In genomic region chr17:43456029-43456428, GRCh38 we compare ENCODE assay signal across 19 cellular contexts.
"Had no signal": no experiment of that assay in that cellular context is flagged by ENCODE, and none has a peak within 500 bp of the region (broad histone marks: within the 10 kb centered on the region; RNA-seq: fewer than 3 reads in every experiment).

No MANE protein-coding gene starts in this region.

- H3K9me3 Mint-ChIP-seq: natural killer cell treated with Interleukin-12 subunit alpha and Interleukin-12 subunit beta and Interleukin-15 and Interleukin-18, amount 100 ng/mL, for 72 hours; stimulated activated effector memory CD8-positive, alpha-beta T cell treated with anti-CD3 and anti-CD28 coated beads, Interleukin-12 subunit alpha, Interleukin-12 subunit beta, amount 100 ng/mL, for 72 hours; type B pancreatic cell had no signal

- H3K9me3 ChIP-seq: heart left ventricle, lower lobe of right lung, pancreas, suprapubic skin, thyroid gland, vagina had no signal

- DNase-seq: dermis blood vessel endothelial cell; erythroblast; foreskin keratinocyte; hippocampal formation; lower lobe of right lung; midbrain; occipital lobe; pancreas; right cardiac atrium; stimulated activated CD4-positive, alpha-beta T cell treated with anti-CD3 and anti-CD28 coated beads, Interleukin-4, amount 100 ng/mL, for 1 hour; stimulated activated CD8-positive, alpha-beta memory T cell treated with anti-CD3 and anti-CD28 coated beads, Interleukin-4, amount 100 ng/mL, for 48 hours; thyroid gland had no signal

- H3K4me3 ChIP-seq: heart left ventricle, lower lobe of right lung, pancreas, suprapubic skin, thyroid gland, vagina had no signal

- H3K4me3 Mint-ChIP-seq: natural killer cell treated with Interleukin-12 subunit alpha and Interleukin-12 subunit beta and Interleukin-15 and Interleukin-18, amount 100 ng/mL, for 72 hours; stimulated activated effector memory CD8-positive, alpha-beta T cell treated with anti-CD3 and anti-CD28 coated beads, Interleukin-12 subunit alpha, Interleukin-12 subunit beta, amount 100 ng/mL, for 72 hours; type B pancreatic cell had no signal

- H3K36me3 ChIP-seq: heart left ventricle, lower lobe of right lung, pancreas, suprapubic skin, thyroid gland, vagina had no signal

- H3K27me3 Mint-ChIP-seq: progenitor cell of endocrine pancreas, type B pancreatic cell had no signal

- H3K36me3 Mint-ChIP-seq: natural killer cell treated with Interleukin-12 subunit alpha and Interleukin-12 subunit beta and Interleukin-15 and Interleukin-18, amount 100 ng/mL, for 72 hours; stimulated activated effector memory CD8-positive, alpha-beta T cell treated with anti-CD3 and anti-CD28 coated beads, Interleukin-12 subunit alpha, Interleukin-12 subunit beta, amount 100 ng/mL, for 72 hours; type B pancreatic cell had no signal

- H3K27ac Mint-ChIP-seq: natural killer cell treated with Interleukin-12 subunit alpha and Interleukin-12 subunit beta and Interleukin-15 and Interleukin-18, amount 100 ng/mL, for 72 hours; progenitor cell of endocrine pancreas; type B pancreatic cell had no signal

- H3K27me3 ChIP-seq: foreskin keratinocyte, heart left ventricle, pancreas, suprapubic skin, thyroid gland, vagina had no signal

- H3K27ac ChIP-seq: foreskin keratinocyte, suprapubic skin, vagina had no signal
